In the genomic region with DNA sequence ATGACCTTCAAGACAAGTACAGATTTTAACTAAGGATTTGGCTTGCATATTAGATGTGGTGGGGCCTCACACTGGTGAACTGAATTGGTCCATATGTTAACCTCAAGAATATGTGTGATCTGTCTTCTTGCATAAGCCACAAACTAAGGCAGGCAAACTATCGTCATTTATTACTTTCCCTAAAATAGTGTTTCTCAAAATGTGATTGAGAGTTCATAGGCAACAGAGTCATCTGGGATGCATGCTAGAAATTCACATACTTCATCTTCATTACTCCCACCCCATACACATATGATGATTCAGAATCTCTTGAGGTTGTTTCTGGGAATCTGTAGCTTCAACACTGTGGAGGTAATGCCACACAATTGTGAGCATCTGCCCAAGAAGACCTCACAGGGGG, we compare ENCODE assay signal across 21 cellular contexts.
"Had no signal": no experiment of that assay in that cellular context is flagged by ENCODE, and none has a peak within 500 bp of the region (broad histone marks: within the 10 kb centered on the region; RNA-seq: fewer than 3 reads in every experiment).

No MANE protein-coding gene starts in this region.

- H3K4me1 ChIP-seq: body of pancreas, left ventricle myocardium inferior, upper lobe of left lung had no signal

- ATAC-seq: activated CD4-positive, alpha-beta T cell treated with anti-CD3 and anti-CD28 coated beads for 36 hours; body of pancreas; naive thymus-derived CD8-positive, alpha-beta T cell; stimulated activated naive CD8-positive, alpha-beta T cell treated with anti-CD3 and anti-CD28 coated beads, Interleukin-15, Interleukin-2, amounts not matched to agents 100 U/mL and 50 U/mL, for 24 hours had no signal

- H3K36me3 ChIP-seq: cardiac muscle cell, left ventricle myocardium inferior, upper lobe of left lung had no signal

- H3K27me3 ChIP-seq: body of pancreas, cardiac muscle cell, upper lobe of left lung had no signal

- H3K27ac Mint-ChIP-seq: activated B cell treated with CpG ODN at 0.5 μM for 24 hours; activated CD4-positive, alpha-beta memory T cell treated with anti-CD3 and anti-CD28 coated beads for 36 hours; activated CD4-positive, alpha-beta T cell treated with anti-CD3 and anti-CD28 coated beads for 36 hours; activated naive CD8-positive, alpha-beta T cell treated with anti-CD3 and anti-CD28 coated beads for 36 hours; mesothelial cell of epicardium; naive thymus-derived CD8-positive, alpha-beta T cell; progenitor cell of endocrine pancreas had no signal

- H3K4me3 Mint-ChIP-seq: activated B cell treated with CpG ODN at 0.5 μM for 24 hours; activated CD4-positive, alpha-beta memory T cell treated with anti-CD3 and anti-CD28 coated beads for 36 hours; activated CD4-positive, alpha-beta T cell treated with anti-CD3 and anti-CD28 coated beads for 36 hours; activated naive CD8-positive, alpha-beta T cell treated with anti-CD3 and anti-CD28 coated beads for 36 hours; mesothelial cell of epicardium; naive thymus-derived CD8-positive, alpha-beta T cell had no signal

- H3K9me3 ChIP-seq: body of pancreas, left ventricle myocardium inferior, upper lobe of left lung had no signal

- DNase-seq: activated B cell treated with CpG ODN at 0.5 μM for 24 hours; activated CD4-positive, alpha-beta memory T cell treated with anti-CD3 and anti-CD28 coated beads for 36 hours; activated CD4-positive, alpha-beta T cell treated with anti-CD3 and anti-CD28 coated beads for 36 hours; activated naive CD4-positive, alpha-beta T cell treated with Interleukin-2 at 50 U/mL for 16 hours; activated naive CD8-positive, alpha-beta T cell treated with anti-CD3 and anti-CD28 coated beads for 36 hours; activated T-cell treated with anti-CD3 and anti-CD28 coated beads, Interleukin-2, amount 50 U/mL, for 48 hours; amygdala; body of pancreas; cortex of kidney; hippocampal formation; kidney glomerular epithelial cell; left ventricle myocardium inferior; naive thymus-derived CD8-positive, alpha-beta T cell; retina; stimulated activated CD4-positive, alpha-beta T cell treated with anti-CD3 and anti-CD28 coated beads, Interleukin-4, amount 100 ng/mL, for 4 hours; stimulated activated naive CD8-positive, alpha-beta T cell treated with anti-CD3 and anti-CD28 coated beads, Interleukin-15, Interleukin-2, amounts not matched to agents 100 U/mL and 50 U/mL, for 24 hours; T-helper 1 cell; upper lobe of left lung had no signal

- H3K36me3 Mint-ChIP-seq: activated CD4-positive, alpha-beta memory T cell treated with anti-CD3 and anti-CD28 coated beads for 36 hours; activated naive CD8-positive, alpha-beta T cell treated with anti-CD3 and anti-CD28 coated beads for 36 hours; mesothelial cell of epicardium; naive thymus-derived CD8-positive, alpha-beta T cell had no signal

- H3K4me1 Mint-ChIP-seq: activated B cell treated with CpG ODN at 0.5 μM for 24 hours; activated CD4-positive, alpha-beta T cell treated with anti-CD3 and anti-CD28 coated beads for 36 hours; activated naive CD8-positive, alpha-beta T cell treated with anti-CD3 and anti-CD28 coated beads for 36 hours; naive thymus-derived CD8-positive, alpha-beta T cell had no signal

- H3K27me3 Mint-ChIP-seq: activated B cell treated with CpG ODN at 0.5 μM for 24 hours; activated CD4-positive, alpha-beta memory T cell treated with anti-CD3 and anti-CD28 coated beads for 36 hours; activated CD4-positive, alpha-beta T cell treated with anti-CD3 and anti-CD28 coated beads for 36 hours; activated naive CD8-positive, alpha-beta T cell treated with anti-CD3 and anti-CD28 coated beads for 36 hours; naive thymus-derived CD8-positive, alpha-beta T cell; progenitor cell of endocrine pancreas had no signal

- H3K9me3 Mint-ChIP-seq: activated B cell treated with CpG ODN at 0.5 μM for 24 hours had no signal

- H3K27ac ChIP-seq: body of pancreas, cardiac muscle cell, left ventricle myocardium inferior, upper lobe of left lung had no signal

- H3K4me3 ChIP-seq: body of pancreas, cardiac muscle cell, left ventricle myocardium inferior, upper lobe of left lung had no signal
